ENCODE assay signal across 9 cellular contexts in genomic region chr16:89167425-89167941, GRCh38. TPM values are rescaled to one million over a fixed set of nuclear protein-coding genes. Genes with fewer than 3 reads are reported as not detected.
DNase-seq lines count a peak whose midpoint lies in the region; ATAC-seq and TF ChIP-seq lines count a peak whose summit lies in the region.
"Had no signal": no experiment of that assay in that cellular context is flagged by ENCODE, and none has a peak within 500 bp of the region (broad histone marks: within the 10 kb centered on the region; RNA-seq: fewer than 3 reads in every experiment).

No MANE protein-coding gene starts in this region.

- H3K4me3 ChIP-seq in SJCRH30 (no peak overlapping the region), tibial artery (no peak overlapping the region)

- DNase-seq in DMS53 (lab: John Stamatoyannopoulos, UW), result peak; percentile 89
- DNase-seq in SJCRH30, result peak; percentile 98
- DNase-seq in activated effector memory CD4-positive, alpha-beta T cell treated with anti-CD3 and anti-CD28 coated beads, Interleukin-2, amount 50 U/mL, for 16 hours, result peak; percentile 93
- peak; percentile 81 for DNase-seq in germinal center (ENCODE audit: low spot score)
- peak; percentile 91 for DNase-seq in osteocyte (ENCODE audit: extremely low spot score, unreplicated experiment)
- DNase-seq in tibial artery, result peak in 1 of 2 donors; percentile 63

- H3K36me3 Mint-ChIP-seq in osteocyte (ENCODE audit: unreplicated experiment), result no peaks in the 10 kb centered on the region

- no peaks in the 10 kb centered on the region for H3K9me3 Mint-ChIP-seq in osteocyte (ENCODE audit: unreplicated experiment)
- H3K9me3 Mint-ChIP-seq: dendritic cell treated with granulocyte-macrophage colony-stimulating factor and Interleukin-4, amounts not matched to agents 40 ng/mL and 50 ng/mL, for 4 days had no signal

- H3K36me3 ChIP-seq in KOPT-K1 (ENCODE audit: insufficient read depth, low read length) (no peaks in the 10 kb centered on the region), SJCRH30 (0 out of 2 replicates have a peak, but pooled peaks cover 3% of the 10 kb centered on the region), tibial artery (no peaks in the 10 kb centered on the region)

- H3K27ac Mint-ChIP-seq in osteocyte (ENCODE audit: unreplicated experiment), result no peak overlapping the region
- H3K27ac Mint-ChIP-seq: dendritic cell treated with granulocyte-macrophage colony-stimulating factor and Interleukin-4, amounts not matched to agents 40 ng/mL and 50 ng/mL, for 4 days had no signal

- peaks cover 9% of the 10 kb centered on the region for H3K4me1 Mint-ChIP-seq in osteocyte (ENCODE audit: unreplicated experiment)

- H3K27ac ChIP-seq in KOPT-K1 (ENCODE audit: low read depth, low read length, poor library complexity, severe bottlenecking) (peak overlapping the region; percentile 60), SJCRH30 (no peak overlapping the region), tibial artery (no peak overlapping the region)

- ATAC-seq in GM21786 (IDR thresholded peaks at IDR 0.05; ENCODE audit: unreplicated experiment), result no peak

- H3K9me3 ChIP-seq in KOPT-K1 (ENCODE audit: insufficient read depth, low read length, poor library complexity, severe bottlenecking) (no peaks in the 10 kb centered on the region), SJCRH30 (replicated peaks) (no peaks in the 10 kb centered on the region), tibial artery (no peaks in the 10 kb centered on the region)

- no peak overlapping the region for H3K4me3 Mint-ChIP-seq in osteocyte (ENCODE audit: unreplicated experiment)
- H3K4me3 Mint-ChIP-seq: dendritic cell treated with granulocyte-macrophage colony-stimulating factor and Interleukin-4, amounts not matched to agents 40 ng/mL and 50 ng/mL, for 4 days had no signal

- peaks cover 26% of the 10 kb centered on the region for H3K4me1 ChIP-seq in SJCRH30
- H3K4me1 ChIP-seq in tibial artery, result peaks cover 0 to 33% (median 20%) of the 10 kb centered on the region in 4 donors

- H3K27me3 ChIP-seq in SJCRH30, result no peaks in the 10 kb centered on the region; the same call in 1 of the 2 replicates
- peaks cover 6 to 92% of the 10 kb centered on the region in 2 donors for H3K27me3 ChIP-seq in tibial artery

- intact Hi-C loops in tibial artery (cut with DNase I; ENCODE audit: low total_unique reads), result loop anchor here (5.0 kb wide), 1 partner anchor 425 kb away; no protein-coding TSS in a partner anchor

- TF ChIP-seq CTCF in osteocyte (IDR thresholded peaks at IDR 0.05) (peak; percentile 78), tibial artery (IDR thresholded peaks at IDR 0.05) (peak; percentile 50 to 56)

- peaks cover 11% of the 10 kb centered on the region for H3K27me3 Mint-ChIP-seq in osteocyte (ENCODE audit: unreplicated experiment)

RNA-seq across cellular contexts. Expression of gene CDH15, which starts 4.1 kb away (rescaled TPM):
- total RNA-seq in SJCRH30 (2014; rRNA removed; shearing (Covaris generic)), result 162 and 186 TPM in 2 replicates
- total RNA-seq in osteocyte, result 0.13 and 0.35 TPM in 2 replicates

RNA-seq across cellular contexts. Expression of gene SLC22A31, which starts 32.9 kb away (rescaled TPM):
- total RNA-seq in SJCRH30 (2014; rRNA removed; shearing (Covaris generic)), result 0.18 TPM in 1 of 2 replicates, not detected in the other
- not detected in 2 replicates for total RNA-seq in osteocyte

RNA-seq across cellular contexts. Expression of gene ZNF778, which starts 50.0 kb away (rescaled TPM):
- 24.1 and 33.5 TPM in 2 replicates for total RNA-seq in SJCRH30 (2014; rRNA removed; shearing (Covaris generic))
- total RNA-seq in osteocyte, result 8.6 and 10.5 TPM in 2 replicates

Comparison
In these comparisons a context has a peak if more than half of its experiments do, and no peak if none do; other contexts are left out.
1. RNA of gene CDH15, which starts 4.1 kb away (total RNA-seq): 162 to 186 TPM in SJCRH30; 0.13 to 0.35 TPM in osteocyte; every median in the first group is over 100 times any median in the second.